In the genomic region with DNA sequence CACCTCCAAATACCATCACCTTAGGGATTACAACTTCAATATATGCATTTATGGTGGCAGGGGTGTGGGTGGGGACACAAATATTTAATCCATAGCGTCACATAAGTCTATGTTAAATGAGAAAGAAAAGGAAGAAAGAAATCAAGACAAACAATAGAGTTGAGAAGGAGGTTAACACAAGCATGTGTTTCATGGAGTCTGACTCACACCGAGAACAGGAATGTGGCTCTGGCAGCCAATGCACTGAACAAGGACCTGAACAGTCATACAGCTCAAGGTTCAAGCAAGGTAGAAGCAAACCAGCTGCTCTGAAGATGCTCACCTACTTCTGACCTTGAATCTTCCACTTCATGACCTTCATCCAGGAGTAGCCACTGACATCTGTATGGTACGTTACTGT, we compare ENCODE assay signal across 1 cellular context.
TF ChIP-seq lines count a peak whose summit lies in the region.

No MANE protein-coding gene starts in this region.

TF ChIP-seq in WTC11, 78 proteins besides CTCF, POLR2A, EP300 and RAD21 (continued from another document):
- TF ChIP-seq, protein P1, sequence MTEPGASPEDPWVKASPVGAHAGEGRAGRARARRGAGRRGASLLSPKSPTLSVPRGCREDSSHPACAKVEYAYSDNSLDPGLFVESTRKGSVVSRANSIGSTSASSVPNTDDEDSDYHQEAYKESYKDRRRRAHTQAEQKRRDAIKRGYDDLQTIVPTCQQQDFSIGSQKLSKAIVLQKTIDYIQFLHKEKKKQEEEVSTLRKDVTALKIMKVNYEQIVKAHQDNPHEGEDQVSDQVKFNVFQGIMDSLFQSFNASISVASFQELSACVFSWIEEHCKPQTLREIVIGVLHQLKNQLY (CRISPR knock-in tag; IDR thresholded peaks at IDR 0.05), result no peak
- TF ChIP-seq ATF1 (CRISPR knock-in tag; IDR thresholded peaks at IDR 0.05) (no peak), ZNF263 (CRISPR knock-in tag; IDR thresholded peaks at IDR 0.05; ENCODE audit: low read depth) (no peak), TEAD4 (CRISPR knock-in tag; IDR thresholded peaks at IDR 0.05) (no peak), FOXK1 (CRISPR knock-in tag; IDR thresholded peaks at IDR 0.05) (no peak), ESRRA (CRISPR knock-in tag; IDR thresholded peaks at IDR 0.05; ENCODE audit: borderline replicate concordance) (no peak), ZNF219 (CRISPR knock-in tag; IDR thresholded peaks at IDR 0.05; ENCODE audit: borderline replicate concordance) (no peak), SMAD3 (CRISPR knock-in tag; IDR thresholded peaks at IDR 0.05; ENCODE audit: borderline replicate concordance) (no peak), TCF7 (CRISPR knock-in tag; IDR thresholded peaks at IDR 0.05; ENCODE audit: low read depth) (no peak)
- TF ChIP-seq, protein P2, sequence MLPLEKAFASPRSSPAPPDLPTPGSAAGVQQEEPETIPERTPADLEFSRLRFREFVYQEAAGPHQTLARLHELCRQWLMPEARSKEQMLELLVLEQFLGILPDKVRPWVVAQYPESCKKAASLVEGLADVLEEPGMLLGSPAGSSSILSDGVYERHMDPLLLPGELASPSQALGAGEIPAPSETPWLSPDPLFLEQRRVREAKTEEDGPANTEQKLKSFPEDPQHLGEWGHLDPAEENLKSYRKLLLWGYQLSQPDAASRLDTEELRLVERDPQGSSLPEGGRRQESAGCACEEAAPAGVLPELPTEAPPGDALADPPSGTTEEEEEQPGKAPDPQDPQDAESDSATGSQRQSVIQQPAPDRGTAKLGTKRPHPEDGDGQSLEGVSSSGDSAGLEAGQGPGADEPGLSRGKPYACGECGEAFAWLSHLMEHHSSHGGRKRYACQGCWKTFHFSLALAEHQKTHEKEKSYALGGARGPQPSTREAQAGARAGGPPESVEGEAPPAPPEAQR (CRISPR knock-in tag; IDR thresholded peaks at IDR 0.05), result no peak
- TF ChIP-seq, protein P3, sequence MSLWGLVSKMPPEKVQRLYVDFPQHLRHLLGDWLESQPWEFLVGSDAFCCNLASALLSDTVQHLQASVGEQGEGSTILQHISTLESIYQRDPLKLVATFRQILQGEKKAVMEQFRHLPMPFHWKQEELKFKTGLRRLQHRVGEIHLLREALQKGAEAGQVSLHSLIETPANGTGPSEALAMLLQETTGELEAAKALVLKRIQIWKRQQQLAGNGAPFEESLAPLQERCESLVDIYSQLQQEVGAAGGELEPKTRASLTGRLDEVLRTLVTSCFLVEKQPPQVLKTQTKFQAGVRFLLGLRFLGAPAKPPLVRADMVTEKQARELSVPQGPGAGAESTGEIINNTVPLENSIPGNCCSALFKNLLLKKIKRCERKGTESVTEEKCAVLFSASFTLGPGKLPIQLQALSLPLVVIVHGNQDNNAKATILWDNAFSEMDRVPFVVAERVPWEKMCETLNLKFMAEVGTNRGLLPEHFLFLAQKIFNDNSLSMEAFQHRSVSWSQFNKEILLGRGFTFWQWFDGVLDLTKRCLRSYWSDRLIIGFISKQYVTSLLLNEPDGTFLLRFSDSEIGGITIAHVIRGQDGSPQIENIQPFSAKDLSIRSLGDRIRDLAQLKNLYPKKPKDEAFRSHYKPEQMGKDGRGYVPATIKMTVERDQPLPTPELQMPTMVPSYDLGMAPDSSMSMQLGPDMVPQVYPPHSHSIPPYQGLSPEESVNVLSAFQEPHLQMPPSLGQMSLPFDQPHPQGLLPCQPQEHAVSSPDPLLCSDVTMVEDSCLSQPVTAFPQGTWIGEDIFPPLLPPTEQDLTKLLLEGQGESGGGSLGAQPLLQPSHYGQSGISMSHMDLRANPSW (CRISPR knock-in tag; conservative IDR thresholded peaks at IDR 0.05; ENCODE audit: low read depth), result no peak
